ENCODE assay signal across 24 cellular contexts in the genomic region with DNA sequence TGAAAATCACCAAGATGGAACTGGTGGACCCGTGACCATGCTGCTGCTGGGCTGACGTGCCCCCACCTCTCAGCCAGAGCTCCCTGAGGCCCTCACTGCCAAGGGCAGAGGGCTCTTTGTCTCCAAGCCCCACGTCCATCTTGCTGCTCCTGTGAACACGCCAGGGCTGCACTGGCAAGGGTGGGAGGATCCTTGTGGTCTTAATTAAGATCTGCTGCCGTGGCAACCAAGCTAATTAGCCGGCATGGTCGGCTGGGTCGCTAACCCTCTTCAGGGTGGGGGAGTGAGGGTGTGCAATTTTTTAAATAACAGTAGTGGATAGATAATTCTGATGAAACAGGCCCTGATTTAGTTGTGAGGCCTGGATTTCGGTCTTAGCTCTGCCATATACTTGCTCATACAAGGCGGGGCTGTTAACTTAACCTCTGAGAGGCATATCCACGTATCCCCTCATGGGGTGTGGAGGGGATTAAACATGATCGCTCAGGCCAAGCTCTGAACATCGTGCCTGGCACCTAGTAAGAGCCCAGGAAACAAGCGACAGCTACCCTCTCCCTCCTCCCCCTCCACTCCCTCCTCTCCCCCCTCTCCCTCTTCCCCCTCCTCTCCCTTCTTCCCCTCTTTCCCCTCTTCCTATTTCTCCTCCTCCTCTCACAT.
DNase-seq lines count a peak whose midpoint lies in the region; ATAC-seq and TF ChIP-seq lines count a peak whose summit lies in the region.
"Had no signal": no experiment of that assay in that cellular context is flagged by ENCODE, and none has a peak within 500 bp of the region (broad histone marks: within the 10 kb centered on the region; RNA-seq: fewer than 3 reads in every experiment).

No MANE protein-coding gene starts in this region.

- DNase-seq in NCI-H2227 (lab: John Stamatoyannopoulos, UW; ENCODE audit: unreplicated experiment) (peak; percentile 25), NCI-H2227 treated with DMSO at 0.1 percent for 48 hours (lab: John Stamatoyannopoulos, UW) (no peak), NCI-H1105 (lab: John Stamatoyannopoulos, UW) (peak; percentile 14), retinal pigment epithelial cell (ENCODE audit: low read depth) (peak; percentile 83), NAMALWA (ENCODE audit: low spot score) (no peak)
- DNase-seq: Caco-2; CD4-positive, alpha-beta T cell; DND-41; GM23248; H9; HFFc6; Karpas-422; MV-4-11; NCI-H1436 treated with DMSO at 0.1 percent for 48 hours; NCI-H2081; NCI-H510A treated with DMSO at 0.1 percent for 48 hours; PC-9; RPMI8226; SHP77; T-cell had no signal

- no peak for TF ChIP-seq CTCF in retinal pigment epithelial cell (conservative IDR thresholded peaks at IDR 0.05; ENCODE audit: low read depth, low read length)

- no peak for ATAC-seq in GM18870 (IDR thresholded peaks at IDR 0.05; ENCODE audit: unreplicated experiment)
- ATAC-seq: GM12878, T-cell had no signal

- H3K27ac ChIP-seq in cingulate gyrus (ENCODE audit: low read depth, low read length): peak overlapping the region; percentile 65
- H3K27ac ChIP-seq: GM23248, PC-9, SK-N-MC had no signal

- no peak overlapping the region for H3K4me3 ChIP-seq in retinal pigment epithelial cell (ENCODE audit: low read length)
- H3K4me3 ChIP-seq: GM12878, GM23248, PC-9, SK-N-MC had no signal

Comparison
In these comparisons a context has a peak if more than half of its experiments do, and no peak if none do; other contexts are left out.
1. DNase-seq: peak in NCI-H2227 (single experiment), NCI-H1105 (single experiment) and retinal pigment epithelial cell (single experiment); none in NCI-H2227 treated with DMSO at 0.1 percent for 48 hours (single experiment) and NAMALWA (single experiment).